Comparison of ENCODE assay signal across 28 cellular contexts in genomic region chr18:3658529-3658928, GRCh38.
DNase-seq lines count a peak whose midpoint lies in the region; ATAC-seq, FAIRE-seq and TF ChIP-seq lines count a peak whose summit lies in the region.
"Had no signal": no experiment of that assay in that cellular context is flagged by ENCODE, and none has a peak within 500 bp of the region (broad histone marks: within the 10 kb centered on the region; RNA-seq: fewer than 3 reads in every experiment).

No MANE protein-coding gene starts in this region.

- H3K9me3 ChIP-seq in CD8-positive, alpha-beta memory T cell (ENCODE audit: low read length) = no peaks in the 10 kb centered on the region
- H3K9me3 ChIP-seq in HCT116 (ENCODE audit: control insufficient read depth in 1 of 2, insufficient read depth in 1 of 2, low read depth in 1 of 2, low read length in 2 of 2) (no peaks in the 10 kb centered on the region), Panc1 (ENCODE audit: control insufficient read depth, insufficient read depth, low read depth, low read length) (peaks cover 12% of the 10 kb centered on the region; the same call in 1 of the 2 replicates), endothelial cell of umbilical vein (replicated peaks; ENCODE audit: control insufficient read depth, insufficient read depth, low read length) (no peaks in the 10 kb centered on the region), BE2C (no peaks in the 10 kb centered on the region)
- no peaks in the 10 kb centered on the region for H3K9me3 ChIP-seq in effector memory CD4-positive, alpha-beta T cell (ENCODE audit: control insufficient read depth, low read length)

- no peaks in the 10 kb centered on the region for H3K4me1 ChIP-seq in CD8-positive, alpha-beta memory T cell (ENCODE audit: insufficient read depth, low read length)
- peaks cover 54 to 75% of the 10 kb centered on the region in 2 experiments for H3K4me1 ChIP-seq in HCT116 (ENCODE audit: control insufficient read depth in 1 of 2, insufficient read depth in 2 of 2, low read length in 2 of 2)
- peaks cover 45% of the 10 kb centered on the region for H3K4me1 ChIP-seq in Panc1 (ENCODE audit: control insufficient read depth, insufficient read depth, low read length)
- H3K4me1 ChIP-seq in endothelial cell of umbilical vein (ENCODE audit: control insufficient read depth, extremely low read depth, insufficient read depth, low read length) = peaks cover 15% of the 10 kb centered on the region
- no peaks in the 10 kb centered on the region for H3K4me1 ChIP-seq in effector memory CD4-positive, alpha-beta T cell (ENCODE audit: control insufficient read depth, insufficient read depth, low read length, poor library complexity, severe bottlenecking)
- H3K4me1 ChIP-seq in BE2C = no peaks in the 10 kb centered on the region; the same call in 1 of the 2 replicates

- H2AFZ ChIP-seq in HCT116 (ENCODE audit: low read depth, low read length, poor library complexity, severe bottlenecking) (no peak overlapping the region), endothelial cell of umbilical vein (ENCODE audit: low read depth, low read length) (no peak overlapping the region)

- H3K9ac ChIP-seq in HCT116 (ENCODE audit: low read length) (no peak overlapping the region; the same call in 1 of the 2 replicates), endothelial cell of umbilical vein (replicated peaks; ENCODE audit: extremely low read depth, insufficient read depth, low read length) (no peak overlapping the region)
- H3K9ac ChIP-seq: KMS-11 had no signal

- FAIRE-seq in endothelial cell of umbilical vein (lab: Jason Lieb, UNC) = no peak
- FAIRE-seq: GM12892, GM19239, HTR-8/SVneo, RCC 7860 had no signal

- intact Hi-C loops in HCT116 (cut with micrococcal nuclease) (no loop called here), Panc1 (cut with micrococcal nuclease; ENCODE audit: unreplicated experiment) (no loop called here), endothelial cell of umbilical vein (cut with micrococcal nuclease) (no loop called here)

- H3K36me3 ChIP-seq in CD8-positive, alpha-beta memory T cell (ENCODE audit: insufficient read depth, low read length) = no peaks in the 10 kb centered on the region
- H3K36me3 ChIP-seq in HCT116 (ENCODE audit: control insufficient read depth in 1 of 2, insufficient read depth in 2 of 2, low read length in 2 of 2) (peaks cover 0 to 10% of the 10 kb centered on the region in 2 experiments; a peak in 2 of 4 replicates), Panc1 (ENCODE audit: control insufficient read depth, insufficient read depth, low read length) (no peaks in the 10 kb centered on the region), endothelial cell of umbilical vein (ENCODE audit: control insufficient read depth in 2 of 2, extremely low read depth in 1 of 2, insufficient read depth in 2 of 2, low read length in 2 of 2) (no peaks in the 10 kb centered on the region), BE2C (no peaks in the 10 kb centered on the region)
- H3K36me3 ChIP-seq in effector memory CD4-positive, alpha-beta T cell (ENCODE audit: control insufficient read depth, insufficient read depth, low read length) = no peaks in the 10 kb centered on the region

- H3K27ac Mint-ChIP-seq in CD8-positive, alpha-beta memory T cell = no peak overlapping the region
- H3K27ac Mint-ChIP-seq: CD8-positive, alpha-beta T cell had no signal

- H3K27me3 Mint-ChIP-seq in CD8-positive, alpha-beta memory T cell = peaks cover 0 to 9% of the 10 kb centered on the region in 2 donors

- H3K4me3 ChIP-seq in CD8-positive, alpha-beta memory T cell (ENCODE audit: low read length) = no peak overlapping the region
- H3K4me3 ChIP-seq in HCT116 (replicated peaks in 1 of 2; ENCODE audit: low read depth in 1 of 2, low read length in 2 of 2) (no peak overlapping the region), Panc1 (ENCODE audit: low read depth in 2 of 2, low read length in 2 of 2) (no peak overlapping the region), endothelial cell of umbilical vein (replicated peaks in 1 of 3; ENCODE audit: insufficient read depth in 1 of 3, low read depth in 1 of 3, low read length in 3 of 3) (no peak overlapping the region), BE2C (ENCODE audit: low read depth, low read length) (no peak overlapping the region)
- no peak overlapping the region for H3K4me3 ChIP-seq in effector memory CD4-positive, alpha-beta T cell (ENCODE audit: insufficient read depth, low read depth, low read length, poor library complexity, severe bottlenecking)
- H3K4me3 ChIP-seq: SK-N-MC had no signal

- no peak for TF ChIP-seq POLR2A in HCT116 (IDR thresholded peaks at IDR 0.05; ENCODE audit: borderline replicate concordance, extremely low read depth, insufficient read depth, insufficient read length)
- no peak for TF ChIP-seq POLR2A in endothelial cell of umbilical vein (IDR thresholded peaks at IDR 0.05; ENCODE audit: low read depth, low read length)

- H3K27me3 ChIP-seq in CD8-positive, alpha-beta memory T cell (ENCODE audit: insufficient read depth, low read length, poor library complexity, severe bottlenecking) = no peaks in the 10 kb centered on the region
- no peaks in the 10 kb centered on the region for H3K27me3 ChIP-seq in HCT116 (ENCODE audit: insufficient read depth, low read length)
- H3K27me3 ChIP-seq in Panc1 (ENCODE audit: control insufficient read depth, insufficient read depth, low read length) = no peaks in the 10 kb centered on the region
- no peaks in the 10 kb centered on the region for H3K27me3 ChIP-seq in endothelial cell of umbilical vein (ENCODE audit: control insufficient read depth in 2 of 2, insufficient read depth in 2 of 2, low read length in 2 of 2)
- H3K27me3 ChIP-seq in effector memory CD4-positive, alpha-beta T cell (replicated peaks; ENCODE audit: control insufficient read depth, insufficient read depth, low read length, poor library complexity, severe bottlenecking) = no peaks in the 10 kb centered on the region
- no peaks in the 10 kb centered on the region for H3K27me3 ChIP-seq in BE2C

- DNase-seq in CD8-positive, alpha-beta memory T cell = no peak
- no peak for DNase-seq in HCT116 (ENCODE audit: low read depth, low spot score)
- no peak for DNase-seq in Panc1 (ENCODE audit: low read depth, low spot score)
- no peak for DNase-seq in endothelial cell of umbilical vein (ENCODE audit: low read depth, low spot score)
- no peak for DNase-seq in NCI-H2107 (lab: John Stamatoyannopoulos, UW)
- no peak for DNase-seq in effector memory CD4-positive, alpha-beta T cell
- no peak for DNase-seq in NCI-H187 treated with DMSO at 0.1 percent for 48 hours (lab: John Stamatoyannopoulos, UW)
- DNase-seq in BE2C = no peak
- DNase-seq: CD8-positive, alpha-beta T cell; DMS79 treated with DMSO at 0.1 percent for 48 hours; MM.1S; NCI-H1048; NCI-H1417; NCI-H1694; NCI-H2081; NCI-H2171; NCI-H226; NCI-H510A; NCI-H69; SIG-M5; SW 1271 had no signal

- peaks cover 3% of the 10 kb centered on the region for H3K79me2 ChIP-seq in HCT116 (ENCODE audit: insufficient read depth, low read length)
- no peaks in the 10 kb centered on the region for H3K79me2 ChIP-seq in endothelial cell of umbilical vein (ENCODE audit: control insufficient read depth, insufficient read depth, low read length)

- CTCF ChIA-PET in CD8-positive, alpha-beta memory T cell (lab: Charles Lee) = no interaction called here
- CTCF ChIA-PET in HCT116 (lab: Charles Lee) = interaction anchor here (0.7 kb wide), 1 partner anchor 13 kb away, joined by 3 read pairs; no protein-coding TSS in a partner anchor
- CTCF ChIA-PET in Panc1 (lab: Charles Lee) = no interaction called here
- CTCF ChIA-PET in endothelial cell of umbilical vein (lab: Charles Lee) = interaction anchor here (1.1 to 1.7 kb wide), 2 partner anchors 12 to 376 kb away, joined by 3 to 6 read pairs; no protein-coding TSS in a partner anchor

- no peak overlapping the region for H3K4me3 Mint-ChIP-seq in CD8-positive, alpha-beta memory T cell
- H3K4me3 Mint-ChIP-seq: CD8-positive, alpha-beta T cell had no signal

- H3K9me3 Mint-ChIP-seq in CD8-positive, alpha-beta memory T cell = no peaks in the 10 kb centered on the region
- H3K9me3 Mint-ChIP-seq: CD8-positive, alpha-beta T cell had no signal

- TF ChIP-seq RAD21 in HCT116 (IDR thresholded peaks at IDR 0.05; ENCODE audit: low read depth) = no peak

- RAD21 ChIA-PET in HCT116 (lab: Charles Lee; ENCODE audit: low non-redundant PET in 1 of 2, low total read pairs in 2 of 2, uncharacterized antibody in 2 of 2, unreplicated experiment in 2 of 2) = no interaction called here

- in situ Hi-C loops in Panc1 (cut with HindIII; ENCODE audit: low pct_unique_long_range_greater_than_20kb, low sequenced_read_pairs) = no loop called here

- H3K4me2 ChIP-seq in HCT116 (ENCODE audit: low read length) (no peak overlapping the region), endothelial cell of umbilical vein (ENCODE audit: insufficient read depth, low read length) (no peak overlapping the region)
- H3K4me2 ChIP-seq: KMS-11 had no signal

- BruUV-seq in HCT116 (replicated peaks; lab: Mats Ljungman, UMichigan) = no TSS peak
- BruUV-seq in Panc1 (replicated peaks; lab: Mats Ljungman, UMichigan) = no TSS peak
- BruUV-seq in endothelial cell of umbilical vein (replicated peaks; lab: Mats Ljungman, UMichigan) = no TSS peak

- no peaks in the 10 kb centered on the region for H3K9me2 ChIP-seq in HCT116 (ENCODE audit: insufficient read depth)

- ATAC-seq in HCT116 (no peak), Panc1 (no peak)
- ATAC-seq: CD8-positive, alpha-beta T cell had no signal

- H3K9me1 ChIP-seq in endothelial cell of umbilical vein (replicated peaks; ENCODE audit: control insufficient read depth, extremely low read depth, insufficient read depth, low read length) = no peaks in the 10 kb centered on the region

- H3K4me1 Mint-ChIP-seq in CD8-positive, alpha-beta memory T cell = peaks cover 0 to 5% (median 0%) of the 10 kb centered on the region in 3 donors

- H3K27ac ChIP-seq in CD8-positive, alpha-beta memory T cell (ENCODE audit: low read depth, low read length) = peak overlapping the region; percentile 72
- H3K27ac ChIP-seq in HCT116 (ENCODE audit: low read depth, low read length) (peak overlapping the region; percentile 0; the same call in 1 of the 2 replicates), Panc1 (ENCODE audit: low read length) (peak overlapping the region; percentile 100), endothelial cell of umbilical vein (ENCODE audit: insufficient read depth, low read depth, low read length) (no peak overlapping the region)
- no peak overlapping the region for H3K27ac ChIP-seq in effector memory CD4-positive, alpha-beta T cell (ENCODE audit: insufficient read depth, low read length, poor library complexity, severe bottlenecking)
- H3K27ac ChIP-seq: C4-2B, KMS-11, SK-N-MC had no signal

- dilution Hi-C loops in endothelial cell of umbilical vein (cut with MboI; ENCODE audit: extremely low pct_ligation_motif_present, low sequenced_read_pairs) = no loop called here

- H4K20me1 ChIP-seq in HCT116 (ENCODE audit: insufficient read depth) = no peaks in the 10 kb centered on the region
- no peaks in the 10 kb centered on the region for H4K20me1 ChIP-seq in endothelial cell of umbilical vein (replicated peaks; ENCODE audit: control insufficient read depth, extremely low read depth, insufficient read depth, low read length)

- no peaks in the 10 kb centered on the region for H3K36me3 Mint-ChIP-seq in CD8-positive, alpha-beta memory T cell
- H3K36me3 Mint-ChIP-seq: CD8-positive, alpha-beta T cell had no signal

- POLR2A ChIA-PET in CD8-positive, alpha-beta memory T cell (lab: Charles Lee) = interaction anchor here (0.5 kb wide), 1 partner anchor 370 kb away, joined by 3 read pairs; no protein-coding TSS in a partner anchor
- POLR2A ChIA-PET in HCT116 (lab: Charles Lee) (interaction anchor here (1.0 to 5.0 kb wide), 5 partner anchors 9 to 64 kb away, joined by 5 to 31 read pairs (median 7); no protein-coding TSS in a partner anchor), Panc1 (lab: Charles Lee) (no interaction called here), endothelial cell of umbilical vein (lab: Charles Lee) (no interaction called here)

- TF ChIP-seq CTCF in HCT116 (IDR thresholded peaks at IDR 0.05 in 2 of 3, conservative IDR thresholded peaks at IDR 0.05 in 1 of 3; ENCODE audit: borderline replicate concordance in 1 of 3, insufficient read depth in 1 of 3, low read depth in 2 of 3, low read length in 2 of 3) (no peak), Panc1 (IDR thresholded peaks at IDR 0.05) (no peak), endothelial cell of umbilical vein (IDR thresholded peaks at IDR 0.05; ENCODE audit: extremely low read depth in 1 of 2, insufficient read depth in 1 of 2, low read depth in 1 of 2, low read length in 2 of 2) (no peak), BE2C (IDR thresholded peaks at IDR 0.05; ENCODE audit: low read depth, low read length) (no peak)

Comparison
In these comparisons a context has a peak if more than half of its experiments do, and no peak if none do; other contexts are left out.
1. H3K27ac ChIP-seq: peak in CD8-positive, alpha-beta memory T cell (single experiment), HCT116 (single experiment) and Panc1 (single experiment); none in endothelial cell of umbilical vein (single experiment) and effector memory CD4-positive, alpha-beta T cell (single experiment).
2. CTCF ChIA-PET loops: an anchor here in HCT116 (0.7 kb wide) and endothelial cell of umbilical vein (1.1 to 1.7 kb wide); none called in CD8-positive, alpha-beta memory T cell and Panc1.
3. POLR2A ChIA-PET loops: an anchor here in CD8-positive, alpha-beta memory T cell (0.5 kb wide) and HCT116 (1.0 to 5.0 kb wide); none called in Panc1 and endothelial cell of umbilical vein.